Comparison of ENCODE assay signal across 33 cellular contexts in the genomic region with DNA sequence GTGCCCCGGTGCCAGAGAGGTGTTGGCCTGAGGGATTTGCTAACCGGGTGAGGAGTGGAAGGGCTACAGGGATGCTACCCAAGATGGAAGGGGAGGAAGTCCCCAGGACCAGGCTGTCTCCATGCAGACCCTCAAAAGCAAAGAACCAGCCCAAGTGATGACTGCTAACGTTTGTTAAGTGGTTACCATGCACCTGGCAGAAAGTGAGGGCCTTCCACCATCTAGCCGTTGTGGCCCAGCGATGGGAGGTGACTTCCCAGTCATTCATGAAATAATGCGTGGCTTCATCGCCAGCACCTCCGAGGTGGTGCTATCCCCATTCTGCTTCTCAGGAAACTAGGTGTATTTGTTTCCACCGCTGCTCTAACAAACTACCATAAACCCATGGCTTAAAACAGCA.
"Had no signal": no experiment of that assay in that cellular context is flagged by ENCODE, and none has a peak within 500 bp of the region (broad histone marks: within the 10 kb centered on the region; RNA-seq: fewer than 3 reads in every experiment).

No MANE protein-coding gene starts in this region.

- H3K9me3 ChIP-seq: MG63, SJCRH30 had no signal

- H2AFZ ChIP-seq: PC-9 had no signal

- H3K36me3 ChIP-seq: MG63, SJCRH30 had no signal

- H3K27ac ChIP-seq: PC-9, RWPE1, SJCRH30, SK-N-MC had no signal

- DNase-seq: Kasumi-1, KG1, MG63, NCI-H1048, NCI-H1092 treated with DMSO at 0.1 percent for 48 hours, NCI-H1105 treated with DMSO at 0.1 percent for 48 hours, NCI-H1417, NCI-H1436, NCI-H146, NCI-H1694, NCI-H187, NCI-H1930, NCI-H2029 treated with DMSO at 0.1 percent for 48 hours, NCI-H2081 treated with DMSO at 0.1 percent for 48 hours, NCI-H2107, NCI-H2171, NCI-H226, NCI-H446 treated with DMSO at 0.1 percent for 48 hours, NCI-H510A, NCI-H524, NCI-H526, NCI-H69, NCI-H748 treated with DMSO at 0.1 percent for 48 hours, NCI-H82, PC-9, SHP77, SIG-M5, SJCRH30, SW 1271 had no signal

- H3K27me3 ChIP-seq: MG63, SJCRH30 had no signal

- ATAC-seq: Right ventricle myocardium inferior, SK-N-SH treated with all-trans-retinoic acid at 6 μM for 48 hours had no signal

- H3K4me2 ChIP-seq: PC-9 had no signal

- H3K4me3 ChIP-seq: MG63, PC-9, SJCRH30, SK-N-MC had no signal

- H3K4me1 ChIP-seq: SJCRH30 had no signal
